Comparison of ENCODE assay signal across 11 cellular contexts in genomic region chr11:61480936-61481335, GRCh38. TPM values are rescaled to one million over a fixed set of nuclear protein-coding genes. Genes with fewer than 3 reads are reported as not detected.
DNase-seq lines count a peak whose midpoint lies in the region; ATAC-seq and TF ChIP-seq lines count a peak whose summit lies in the region.
"Had no signal": no experiment of that assay in that cellular context is flagged by ENCODE, and none has a peak within 500 bp of the region (broad histone marks: within the 10 kb centered on the region; RNA-seq: fewer than 3 reads in every experiment).

No MANE protein-coding gene starts in this region.

- H3K4me3 ChIP-seq in H7 (ENCODE audit: insufficient read depth, low read depth, low read length), result no peak overlapping the region

- H3K27me3 ChIP-seq in H7 (ENCODE audit: control insufficient read depth, insufficient read depth, low read length), result peaks cover 2% of the 10 kb centered on the region

- peak overlapping the region in 1 of 6 donors; percentile 11 for H3K27ac Mint-ChIP-seq in immature natural killer cell
- H3K27ac Mint-ChIP-seq: CD4-positive, alpha-beta T cell had no signal

- peak; percentile 30 for DNase-seq in A172 (ENCODE audit: low spot score)
- peak; percentile 96 for DNase-seq in H7
- DNase-seq in NCI-H526 treated with DMSO at 0.1 percent for 48 hours (lab: John Stamatoyannopoulos, UW), result peak; percentile 67
- DNase-seq in erythroblast (lab: John Stamatoyannopoulos, UW), result peak; percentile 16 to 23
- DNase-seq in immature natural killer cell, result no peak
- DNase-seq in NOMO-1 (lab: John Stamatoyannopoulos, UW; ENCODE audit: unreplicated experiment in 2 of 2), result no peak
- DNase-seq in GM03348 (ENCODE audit: low spot score), result no peak
- DNase-seq: activated CD8-positive, alpha-beta memory T cell treated with anti-CD3 and anti-CD28 coated beads for 24 hours; CD4-positive, alpha-beta T cell; cerebellar nuclear complex had no signal

- peaks cover 6 to 7% of the 10 kb centered on the region in 2 donors for H3K4me1 Mint-ChIP-seq in immature natural killer cell

- H3K36me3 Mint-ChIP-seq in immature natural killer cell, result no peaks in the 10 kb centered on the region

- H3K36me3 ChIP-seq in H7 (replicated peaks; ENCODE audit: control insufficient read depth, insufficient read depth, low read length), result no peaks in the 10 kb centered on the region

- TF ChIP-seq POLR2A in erythroblast (IDR thresholded peaks at IDR 0.05; ENCODE audit: low read length), result no peak

- no peak overlapping the region for H3K4me3 Mint-ChIP-seq in immature natural killer cell
- H3K4me3 Mint-ChIP-seq: CD4-positive, alpha-beta T cell had no signal

- H3K27me3 Mint-ChIP-seq in immature natural killer cell (ENCODE audit: low read depth in 3 of 3), result peaks cover 0 to 2% (median 1%) of the 10 kb centered on the region in 3 donors
- H3K27me3 Mint-ChIP-seq: CD4-positive, alpha-beta T cell had no signal

- no peak for ATAC-seq in GM19467 (IDR thresholded peaks at IDR 0.05; ENCODE audit: unreplicated experiment)

- H3K9me3 Mint-ChIP-seq in immature natural killer cell, result no peaks in the 10 kb centered on the region
- H3K9me3 Mint-ChIP-seq: CD4-positive, alpha-beta T cell had no signal

RNA-seq across cellular contexts. Expression of gene LRRC10B, which starts 27.6 kb away (rescaled TPM):
- total RNA-seq in A172 (2014; rRNA removed; shearing (Covaris generic)), result not detected in 2 replicates
- total RNA-seq in H7 (2014; rRNA removed; shearing (Covaris generic)), result 2.5 and 2.6 TPM in 2 replicates
- not detected for polyA plus RNA-seq in immature natural killer cell
- total RNA-seq: CD4-positive, alpha-beta T cell had no signal

RNA-seq across cellular contexts. Expression of gene SDHAF2, which starts 51.0 kb away (rescaled TPM):
- 40.3 and 40.6 TPM in 2 replicates for total RNA-seq in A172 (2014; rRNA removed; shearing (Covaris generic))
- 31.3 and 48.6 TPM in 2 replicates for total RNA-seq in H7 (2014; rRNA removed; shearing (Covaris generic))
- 100 to 1,000 TPM in 2 of 3 donors, 10 to 100 TPM in 1; 93.7 to 129 (median 118) TPM for polyA plus RNA-seq in immature natural killer cell

RNA-seq across cellular contexts. Expression of gene CPSF7, which starts 51.2 kb away (rescaled TPM):
- total RNA-seq in A172 (2014; rRNA removed; shearing (Covaris generic)), result 26.9 and 34.3 TPM in 2 replicates
- 40.2 and 42.6 TPM in 2 replicates for total RNA-seq in H7 (2014; rRNA removed; shearing (Covaris generic))
- polyA plus RNA-seq in immature natural killer cell, result 10 to 100 TPM; 11.9 to 34.0 (median 14.8) TPM

Comparison
In these comparisons a context has a peak if more than half of its experiments do, and no peak if none do; other contexts are left out.
1. DNase-seq: peak in A172 (single experiment), H7 (single experiment), NCI-H526 treated with DMSO at 0.1 percent for 48 hours (single experiment) and erythroblast (2 of 2); none in immature natural killer cell (0 of 3), NOMO-1 (0 of 2) and GM03348 (single experiment).